Comparison of ENCODE assay signal across 19 cellular contexts in genomic region chr7:82015751-82016150, GRCh38.
A peak's percentile ranks its signal among the peaks of the same experiment; 100 is the strongest.
DNase-seq lines count a peak whose midpoint lies in the region; ATAC-seq and TF ChIP-seq lines count a peak whose summit lies in the region.
"Had no signal": no experiment of that assay in that cellular context is flagged by ENCODE, and none has a peak within 500 bp of the region (broad histone marks: within the 10 kb centered on the region; RNA-seq: fewer than 3 reads in every experiment).

No MANE protein-coding gene starts in this region.

- no peaks in the 10 kb centered on the region for H3K9me3 Mint-ChIP-seq in CD8-positive, alpha-beta T cell
- H3K9me3 Mint-ChIP-seq: natural killer cell treated with Interleukin-12 subunit alpha and Interleukin-12 subunit beta and Interleukin-15 and Interleukin-18, amount 100 ng/mL, for 72 hours had no signal

- intact Hi-C loops in mammary epithelial cell (cut with micrococcal nuclease) (no loop called here), right cardiac atrium (cut with DNase I) (loop anchor here in 1 of 4 donors (10.0 kb wide), 1 partner anchor 531 kb away; no protein-coding TSS in a partner anchor)
- intact Hi-C loops in CD8-positive, alpha-beta T cell (cut with DNase I, micrococcal nuclease): no loop called here

- in situ Hi-C loops in mammary epithelial cell (cut with MboI; ENCODE audit: low sequenced_read_pairs in 2 of 2): loop anchor here in 1 of 2 donors (10.0 kb wide), 1 partner anchor 531 kb away; no protein-coding TSS in a partner anchor

- H4K20me1 ChIP-seq in Loucy (ENCODE audit: insufficient read depth, low read length, poor library complexity, severe bottlenecking): no peaks in the 10 kb centered on the region
- no peaks in the 10 kb centered on the region for H4K20me1 ChIP-seq in mammary epithelial cell (ENCODE audit: insufficient read depth, low read length)
- H4K20me1 ChIP-seq: BLaER1 had no signal

- no peaks in the 10 kb centered on the region for H3K9me2 ChIP-seq in Loucy (replicated peaks; ENCODE audit: low read depth, low read length)

- 47% methylated on average over 2 of the region's 2 CpGs for WGBS in mammary epithelial cell (ENCODE audit: low coverage, missing lambda C conversion rate)
- 82% methylated on average over 2 of the region's 2 CpGs for WGBS in right cardiac atrium

- H3K27ac Mint-ChIP-seq in CD8-positive, alpha-beta T cell: no peak overlapping the region
- H3K27ac Mint-ChIP-seq: natural killer cell treated with Interleukin-12 subunit alpha and Interleukin-12 subunit beta and Interleukin-15 and Interleukin-18, amount 100 ng/mL, for 72 hours had no signal

- BruUV-seq in mammary epithelial cell (replicated peaks; lab: Mats Ljungman, UMichigan): no TSS peak

- H3K27me3 ChIP-seq in Loucy (ENCODE audit: insufficient read depth, low read length, poor library complexity, severe bottlenecking) (no peaks in the 10 kb centered on the region), mammary epithelial cell (ENCODE audit: insufficient read depth, low read length) (no peaks in the 10 kb centered on the region), right cardiac atrium (ENCODE audit: control insufficient read depth, insufficient read depth) (no peaks in the 10 kb centered on the region)
- no peaks in the 10 kb centered on the region for H3K27me3 ChIP-seq in CD8-positive, alpha-beta T cell (ENCODE audit: insufficient read depth, low read length)
- H3K27me3 ChIP-seq: BLaER1, colonic mucosa, tibial nerve had no signal

- no peaks in the 10 kb centered on the region for H3K79me2 ChIP-seq in Loucy (ENCODE audit: insufficient read depth, low read length)
- no peaks in the 10 kb centered on the region for H3K79me2 ChIP-seq in mammary epithelial cell (ENCODE audit: insufficient read depth, low read length)

- CTCF ChIA-PET in mammary epithelial cell (lab: Charles Lee; ENCODE audit: low non-redundant PET): interaction anchor here (0.7 to 1.1 kb wide), 2 partner anchors 515 to 516 kb away, joined by 3 to 6 read pairs; no protein-coding TSS in a partner anchor
- CTCF ChIA-PET in CD8-positive, alpha-beta T cell (lab: Charles Lee): no interaction called here

- H3K4me3 ChIP-seq in GM12865 (ENCODE audit: low read depth, low read length) (no peak overlapping the region), Loucy (ENCODE audit: low read length, poor library complexity, severe bottlenecking) (no peak overlapping the region), mammary epithelial cell (replicated peaks in 1 of 3; ENCODE audit: insufficient read depth in 1 of 3, low read depth in 2 of 3, low read length in 3 of 3) (no peak overlapping the region), right cardiac atrium (ENCODE audit: low read length) (no peak overlapping the region)
- H3K4me3 ChIP-seq in CD8-positive, alpha-beta T cell (ENCODE audit: low read depth, low read length): no peak overlapping the region
- H3K4me3 ChIP-seq: BLaER1, colonic mucosa, lung, tibial nerve had no signal

- no peaks in the 10 kb centered on the region for H3F3A ChIP-seq in Loucy (ENCODE audit: low read depth)

- dilution Hi-C loops in mammary epithelial cell (cut with HindIII; ENCODE audit: low sequenced_read_pairs): no loop called here

- no peaks in the 10 kb centered on the region for H3K36me3 Mint-ChIP-seq in CD8-positive, alpha-beta T cell
- H3K36me3 Mint-ChIP-seq: natural killer cell treated with Interleukin-12 subunit alpha and Interleukin-12 subunit beta and Interleukin-15 and Interleukin-18, amount 100 ng/mL, for 72 hours had no signal

- H3K27ac ChIP-seq in mammary epithelial cell (ENCODE audit: insufficient read depth, low read depth, low read length) (no peak overlapping the region), right cardiac atrium (ENCODE audit: low read length) (no peak overlapping the region)
- H3K27ac ChIP-seq in CD8-positive, alpha-beta T cell (ENCODE audit: low read depth, low read length): no peak overlapping the region
- H3K27ac ChIP-seq: BLaER1, colonic mucosa, tibial nerve had no signal

- H3K9me3 ChIP-seq in Loucy (ENCODE audit: insufficient read depth, low read depth, low read length) (no peaks in the 10 kb centered on the region), mammary epithelial cell (replicated peaks; ENCODE audit: insufficient read depth, low read length) (no peaks in the 10 kb centered on the region), right cardiac atrium (ENCODE audit: control insufficient read depth, low read length) (no peaks in the 10 kb centered on the region)
- H3K9me3 ChIP-seq in CD8-positive, alpha-beta T cell (ENCODE audit: low read length): no peaks in the 10 kb centered on the region
- H3K9me3 ChIP-seq: BLaER1, colonic mucosa, tibial nerve had no signal

- H3K27me3 Mint-ChIP-seq in CD8-positive, alpha-beta T cell (ENCODE audit: low read depth): no peaks in the 10 kb centered on the region
- H3K27me3 Mint-ChIP-seq: natural killer cell treated with Interleukin-12 subunit alpha and Interleukin-12 subunit beta and Interleukin-15 and Interleukin-18, amount 100 ng/mL, for 72 hours had no signal

- no peak overlapping the region for H3K4me3 Mint-ChIP-seq in CD8-positive, alpha-beta T cell
- H3K4me3 Mint-ChIP-seq: natural killer cell treated with Interleukin-12 subunit alpha and Interleukin-12 subunit beta and Interleukin-15 and Interleukin-18, amount 100 ng/mL, for 72 hours had no signal

- H3K4me1 ChIP-seq in Loucy (ENCODE audit: insufficient read depth, low read length, poor library complexity, severe bottlenecking) (no peaks in the 10 kb centered on the region), mammary epithelial cell (ENCODE audit: insufficient read depth, low read length) (peaks cover 8% of the 10 kb centered on the region), right cardiac atrium (ENCODE audit: control insufficient read depth, insufficient read depth, low read length) (peaks cover 2% of the 10 kb centered on the region)
- H3K4me1 ChIP-seq in CD8-positive, alpha-beta T cell (ENCODE audit: insufficient read depth, low read length): no peaks in the 10 kb centered on the region
- H3K4me1 ChIP-seq: BLaER1, colonic mucosa had no signal

- no peaks in the 10 kb centered on the region for H3K4me1 Mint-ChIP-seq in CD8-positive, alpha-beta T cell (ENCODE audit: low read depth)

- H3K9ac ChIP-seq in Loucy (ENCODE audit: low read depth, low read length, poor library complexity, severe bottlenecking) (no peak overlapping the region), mammary epithelial cell (ENCODE audit: insufficient read depth, low read length) (no peak overlapping the region)
- H3K9ac ChIP-seq: BLaER1 had no signal

- H2AFZ ChIP-seq in Loucy (ENCODE audit: low read length) (0 out of 2 replicates have a peak overlapping the region, but pooled peaks have one; percentile 35), mammary epithelial cell (ENCODE audit: low read depth, low read length) (peak overlapping the region; percentile 49)

- POLR2A ChIA-PET in CD8-positive, alpha-beta T cell (lab: Charles Lee): no interaction called here

- peak; percentile 4 for DNase-seq in GM12865 (ENCODE audit: low read depth)
- DNase-seq in mammary epithelial cell: peak; percentile 56
- DNase-seq in medulla oblongata (ENCODE audit: extremely low spot score): peak; percentile 7
- DNase-seq in right cardiac atrium: no peak
- no peak for DNase-seq in DMS79 treated with DMSO at 0.1 percent for 48 hours (lab: John Stamatoyannopoulos, UW)
- DNase-seq in CD8-positive, alpha-beta T cell: no peak
- no peak for DNase-seq in activated naive CD4-positive, alpha-beta T cell treated with anti-CD3 and anti-CD28 coated beads, Interleukin-2, amount 50 U/mL, for 16 hours
- DNase-seq: activated naive CD4-positive, alpha-beta T cell treated with Interleukin-2 at 50 U/mL for 16 hours; activated T-cell treated with anti-CD3 and anti-CD28 coated beads for 4 hours; colonic mucosa; Kasumi-1; NCI-H1694 treated with DMSO at 0.1 percent for 48 hours; NCI-H526; stimulated activated naive CD4-positive, alpha-beta T cell had no signal

- no peaks in the 10 kb centered on the region for H3K36me3 ChIP-seq in Loucy (ENCODE audit: insufficient read depth, low read length)
- no peaks in the 10 kb centered on the region for H3K36me3 ChIP-seq in mammary epithelial cell (ENCODE audit: insufficient read depth, low read length)
- H3K36me3 ChIP-seq in CD8-positive, alpha-beta T cell (ENCODE audit: insufficient read depth, low read length): no peaks in the 10 kb centered on the region
- H3K36me3 ChIP-seq: BLaER1, colonic mucosa, tibial nerve had no signal

- ATAC-seq in right cardiac atrium: no peak
- ATAC-seq in CD8-positive, alpha-beta T cell: no peak
- ATAC-seq: natural killer cell treated with Interleukin-12 subunit alpha and Interleukin-12 subunit beta and Interleukin-15 and Interleukin-18, amount 100 ng/mL, for 72 hours had no signal

- no peak overlapping the region for H3K4me2 ChIP-seq in Loucy (ENCODE audit: low read depth, low read length, poor library complexity, severe bottlenecking)
- H3K4me2 ChIP-seq in mammary epithelial cell (ENCODE audit: insufficient read depth, low read depth, low read length): peak overlapping the region; percentile 4
- H3K4me2 ChIP-seq: BLaER1 had no signal

- no peak for TF ChIP-seq CTCF in GM12865 (IDR thresholded peaks at IDR 0.05; ENCODE audit: insufficient read depth, low read depth, low read length, missing control alignments)
- no peak for TF ChIP-seq CTCF in Loucy (conservative IDR thresholded peaks at IDR 0.05; ENCODE audit: low read length)
- no peak for TF ChIP-seq CTCF in mammary epithelial cell (conservative IDR thresholded peaks at IDR 0.05 in 1 of 2, IDR thresholded peaks at IDR 0.05 in 1 of 2; ENCODE audit: extremely low read depth in 1 of 2, insufficient read depth in 1 of 2, low read depth in 1 of 2, low read length in 2 of 2)
- no peak for TF ChIP-seq CTCF in CD8-positive, alpha-beta T cell (IDR thresholded peaks at IDR 0.05)

Comparison
In these comparisons a context has a peak if more than half of its experiments do, and no peak if none do; other contexts are left out.
1. DNase-seq: peak in GM12865 (single experiment), mammary epithelial cell (single experiment) and medulla oblongata (single experiment); none in right cardiac atrium (0 of 3), DMS79 treated with DMSO at 0.1 percent for 48 hours (single experiment), CD8-positive, alpha-beta T cell (0 of 7) and activated naive CD4-positive, alpha-beta T cell treated with anti-CD3 and anti-CD28 coated beads, Interleukin-2, amount 50 U/mL, for 16 hours (single experiment).